ENCODE assay signal across 8 cellular contexts in genomic region chr6:44257753-44258324, GRCh38. TPM values are rescaled to one million over a fixed set of nuclear protein-coding genes. Genes with fewer than 3 reads are reported as not detected.
A peak's percentile ranks its signal among the peaks of the same experiment; 100 is the strongest.
DNase-seq lines count a peak whose midpoint lies in the region; ATAC-seq and TF ChIP-seq lines count a peak whose summit lies in the region.

No MANE protein-coding gene starts in this region.

- H3K27ac Mint-ChIP-seq in stimulated activated effector memory CD8-positive, alpha-beta T cell treated with anti-CD3 and anti-CD28 coated beads, Interleukin-12 subunit alpha, Interleukin-12 subunit beta, amount 100 ng/mL, for 72 hours, result peak overlapping the region; percentile 100

- DNase-seq in Panc1 (ENCODE audit: low read depth, low spot score) (no peak), fibroblast of pulmonary artery (ENCODE audit: low read depth) (no peak), DMS153 treated with DMSO at 0.1 percent for 48 hours (lab: John Stamatoyannopoulos, UW; ENCODE audit: unreplicated experiment) (no peak)
- DNase-seq in stimulated activated effector memory CD8-positive, alpha-beta T cell treated with anti-CD3 and anti-CD28 coated beads, Interleukin-12 subunit alpha, Interleukin-12 subunit beta, amount 100 ng/mL, for 72 hours (ENCODE audit: low spot score in 2 of 2), result no peak
- no peak for DNase-seq in stimulated activated CD4-positive, alpha-beta T cell treated with anti-CD3 and anti-CD28 coated beads, Interleukin-1b, Interleukin-23, amount 100 ng/mL, for 48 hours
- no peak for DNase-seq in effector CD4-positive, alpha-beta T cell

- H3K9me3 ChIP-seq in HEK293 (ENCODE audit: control insufficient read depth, insufficient read depth, low read depth, low read length) (no peaks in the 10 kb centered on the region), Panc1 (ENCODE audit: control insufficient read depth, insufficient read depth, low read depth, low read length) (no peaks in the 10 kb centered on the region)

- no peak for ATAC-seq in Panc1
- peak; percentile 3 for ATAC-seq in stimulated activated effector memory CD8-positive, alpha-beta T cell treated with anti-CD3 and anti-CD28 coated beads, Interleukin-12 subunit alpha, Interleukin-12 subunit beta, amount 100 ng/mL, for 72 hours

- H3K27ac ChIP-seq in HEK293 (ENCODE audit: extremely low read depth, low read depth, low read length) (peak overlapping the region; percentile 20; the same call in 1 of the 2 replicates), Panc1 (ENCODE audit: low read length) (peak overlapping the region; percentile 79)

- POLR2A ChIA-PET in HEK293 (lab: Yijun Ruan, JAX) (interaction anchor here (0.6 to 3.7 kb wide), 8 partner anchors 11 to 161 kb away, joined by 3 to 131 read pairs (median 4); partner anchors contain the start of genes HSP90AB1 and SLC29A1), Panc1 (lab: Charles Lee) (no interaction called here)

- in situ Hi-C loops in Panc1 (cut with HindIII; ENCODE audit: low pct_unique_long_range_greater_than_20kb, low sequenced_read_pairs), result no loop called here

- no TSS peak for BruUV-seq in Panc1 (replicated peaks; lab: Mats Ljungman, UMichigan)

- TF ChIP-seq CTCF in GM12875 (IDR thresholded peaks at IDR 0.05; ENCODE audit: borderline replicate concordance, insufficient read depth, low read depth, low read length), result no peak
- TF ChIP-seq CTCF in HEK293 (tag by site-specific recombination; IDR thresholded peaks at IDR 0.05), result no peak; the same call in 1 of the 2 replicates
- TF ChIP-seq CTCF in Panc1 (IDR thresholded peaks at IDR 0.05), result peak; percentile 80
- no peak for TF ChIP-seq CTCF in fibroblast of pulmonary artery (IDR thresholded peaks at IDR 0.05; ENCODE audit: low read length, missing control alignments)

- intact Hi-C loops in Panc1 (cut with micrococcal nuclease; ENCODE audit: unreplicated experiment), result loop anchor here (10.0 kb wide), 1 partner anchor 163 kb away; no protein-coding TSS in a partner anchor

- no peaks in the 10 kb centered on the region for H3K27me3 ChIP-seq in Panc1 (ENCODE audit: control insufficient read depth, insufficient read depth, low read length)

- H3K4me3 ChIP-seq in GM12875 (ENCODE audit: low read depth, low read length), result peak overlapping the region; percentile 23
- H3K4me3 ChIP-seq in HEK293 (ENCODE audit: low read depth, low read length), result peak overlapping the region; percentile 82
- H3K4me3 ChIP-seq in Panc1 (ENCODE audit: low read depth in 2 of 2, low read length in 2 of 2), result peak overlapping the region; percentile 87 to 95
- peak overlapping the region; percentile 89 for H3K4me3 ChIP-seq in fibroblast of pulmonary artery (replicated peaks; ENCODE audit: low read depth, low read length)

- peaks cover 81% of the 10 kb centered on the region for H3K4me1 Mint-ChIP-seq in stimulated activated effector memory CD8-positive, alpha-beta T cell treated with anti-CD3 and anti-CD28 coated beads, Interleukin-12 subunit alpha, Interleukin-12 subunit beta, amount 100 ng/mL, for 72 hours

- H3K36me3 ChIP-seq in HEK293 (ENCODE audit: control insufficient read depth in 2 of 2, insufficient read depth in 1 of 2, low read length in 2 of 2) (peaks cover 0 to 62% of the 10 kb centered on the region in 2 experiments; a peak in 2 of 3 replicates), Panc1 (ENCODE audit: control insufficient read depth, insufficient read depth, low read length) (peaks cover 14% of the 10 kb centered on the region)

- H3K4me3 Mint-ChIP-seq in stimulated activated effector memory CD8-positive, alpha-beta T cell treated with anti-CD3 and anti-CD28 coated beads, Interleukin-12 subunit alpha, Interleukin-12 subunit beta, amount 100 ng/mL, for 72 hours, result peak overlapping the region; percentile 88

- CTCF ChIA-PET in HEK293 (lab: Yijun Ruan, JAX), result interaction anchor here (0.6 to 3.2 kb wide), 9 partner anchors 11 to 926 kb away, joined by 3 to 36 read pairs (median 14); partner anchors contain the start of gene HSP90AB1
- CTCF ChIA-PET in Panc1 (lab: Charles Lee), result no interaction called here

- H3K4me1 ChIP-seq in HEK293 (ENCODE audit: control insufficient read depth, insufficient read depth, low read length) (no peaks in the 10 kb centered on the region), Panc1 (ENCODE audit: control insufficient read depth, insufficient read depth, low read length) (peaks cover 47% of the 10 kb centered on the region)

- no peaks in the 10 kb centered on the region for H3K9me3 Mint-ChIP-seq in stimulated activated effector memory CD8-positive, alpha-beta T cell treated with anti-CD3 and anti-CD28 coated beads, Interleukin-12 subunit alpha, Interleukin-12 subunit beta, amount 100 ng/mL, for 72 hours

- H3K36me3 Mint-ChIP-seq in stimulated activated effector memory CD8-positive, alpha-beta T cell treated with anti-CD3 and anti-CD28 coated beads, Interleukin-12 subunit alpha, Interleukin-12 subunit beta, amount 100 ng/mL, for 72 hours, result peaks cover 98% of the 10 kb centered on the region

TF ChIP-seq in HEK293, 187 proteins besides CTCF, POLR2A, EP300 and RAD21:
- TF ChIP-seq ZBTB7A (tag by site-specific recombination; IDR thresholded peaks at IDR 0.05; ENCODE audit: low read depth) (0 out of 2 replicates have a peak, but pooled peaks have one; percentile 36), ZNF610 (tag by site-specific recombination; IDR thresholded peaks at IDR 0.05; ENCODE audit: borderline replicate concordance) (no peak), ZNF514 (tag by site-specific recombination; IDR thresholded peaks at IDR 0.05) (no peak), EGR2 (tag by site-specific recombination; IDR thresholded peaks at IDR 0.05; ENCODE audit: low read depth) (peak; percentile 71), ZNF777 (tag by site-specific recombination; IDR thresholded peaks at IDR 0.05; ENCODE audit: borderline replicate concordance) (0 out of 2 replicates have a peak, but pooled peaks have one; percentile 17), ZNF335 (tag by site-specific recombination; conservative IDR thresholded peaks at IDR 0.05) (peak; percentile 45; the same call in 1 of the 2 replicates), ZFHX2 (tag by site-specific recombination; conservative IDR thresholded peaks at IDR 0.05) (peak; percentile 82)

RNA-seq across cellular contexts. Expression of gene SLC35B2, which starts 0.5 kb away (rescaled TPM):
- 105 TPM for total RNA-seq in Panc1 (2021; ENCODE audit: unreplicated experiment)
- polyA plus RNA-seq in Panc1 (2012; ENCODE audit: insufficient read length), result 114 TPM

RNA-seq across cellular contexts. Expression of gene NFKBIE, which starts 7.5 kb away (rescaled TPM):
- 24.9 TPM for total RNA-seq in Panc1 (2021; ENCODE audit: unreplicated experiment)
- 35.8 TPM for polyA plus RNA-seq in Panc1 (2012; ENCODE audit: insufficient read length)

RNA-seq across cellular contexts. Expression of gene HSP90AB1, which starts 10.9 kb away (rescaled TPM):
- 1,253 TPM for total RNA-seq in Panc1 (2021; ENCODE audit: unreplicated experiment)
- polyA plus RNA-seq in Panc1 (2012; ENCODE audit: insufficient read length), result 799 TPM

RNA-seq across cellular contexts. Expression of gene TMEM151B, which starts 12.4 kb away (rescaled TPM):
- 0.18 TPM for total RNA-seq in Panc1 (2021; ENCODE audit: unreplicated experiment)
- polyA plus RNA-seq in Panc1 (2012; ENCODE audit: insufficient read length), result 1.1 TPM

RNA-seq across cellular contexts. Expression of gene SLC29A1, which starts 34.4 kb away (rescaled TPM):
- total RNA-seq in Panc1 (2021; ENCODE audit: unreplicated experiment), result 263 TPM
- polyA plus RNA-seq in Panc1 (2012; ENCODE audit: insufficient read length), result 313 TPM

Comparison
In these comparisons a context has a peak if more than half of its experiments do, and no peak if none do; other contexts are left out.
1. H3K4me3 ChIP-seq: peak in every context shown above with its lines; median percentile 91 in Panc1; 89 in fibroblast of pulmonary artery; 82 in HEK293; 23 in GM12875.